ENCODE assay signal across 1 cellular context in the genomic region with DNA sequence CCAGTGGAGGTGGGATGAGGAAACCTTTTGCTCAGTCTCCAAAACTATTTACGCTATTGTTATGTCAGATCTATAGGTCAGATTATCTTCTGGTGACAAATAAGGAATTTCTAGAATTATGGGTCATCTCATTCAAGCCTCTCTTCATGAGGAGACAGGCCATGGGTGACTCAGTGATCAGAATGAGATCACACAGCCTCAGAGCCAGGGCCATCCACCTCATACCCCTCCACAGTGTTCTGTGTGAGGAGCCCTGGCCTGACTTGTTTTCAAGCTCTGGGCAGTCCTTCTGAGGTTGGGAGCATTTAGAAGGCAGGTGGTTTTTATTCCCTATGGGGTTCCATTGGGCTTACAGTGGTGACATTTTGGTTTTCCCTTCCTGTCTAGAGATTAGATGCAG.
TF ChIP-seq lines count a peak whose summit lies in the region.

No MANE protein-coding gene starts in this region.

TF ChIP-seq in endothelial cell of umbilical vein, 7 proteins besides CTCF, POLR2A, EP300 and RAD21 (continued from another document):
- TF ChIP-seq GATA2 (IDR thresholded peaks at IDR 0.05; ENCODE audit: insufficient read depth, insufficient read length, low read depth, low read length), result no peak
- no peak for TF ChIP-seq POLR2AphosphoS5 (IDR thresholded peaks at IDR 0.05; ENCODE audit: insufficient read depth, low read depth, low read length)
- TF ChIP-seq FOS (IDR thresholded peaks at IDR 0.05; ENCODE audit: borderline replicate concordance, insufficient read depth, low read length), result no peak
TF ChIP-seq in endothelial cell of umbilical vein: peak in this region for 0.
